3 cellular contexts compared by ENCODE assay signal in the genomic region with DNA sequence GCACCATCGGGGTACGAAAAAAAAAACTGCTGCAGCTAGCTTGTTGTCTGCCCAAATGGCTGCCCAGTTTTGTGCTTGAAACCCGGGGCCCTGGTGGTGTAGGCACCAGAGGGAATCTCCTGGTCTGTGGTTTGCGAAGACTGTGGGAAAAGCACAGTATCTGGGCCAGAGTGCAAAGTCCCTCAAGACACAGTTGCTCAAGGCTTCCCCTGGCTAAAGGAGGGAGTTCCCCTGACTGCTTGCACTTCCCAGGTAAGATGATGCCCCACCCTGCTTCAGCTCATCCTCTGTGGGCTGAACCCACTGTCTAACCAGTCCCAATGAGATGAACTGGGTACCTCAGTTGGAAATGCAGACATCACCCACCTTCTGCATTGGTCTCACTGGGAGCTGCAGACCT. TPM values are rescaled to one million over a fixed set of nuclear protein-coding genes. Genes with fewer than 3 reads are reported as not detected.
"Had no signal": no experiment of that assay in that cellular context is flagged by ENCODE, and none has a peak within 500 bp of the region (broad histone marks: within the 10 kb centered on the region; RNA-seq: fewer than 3 reads in every experiment).

No MANE protein-coding gene starts in this region.

RNA-seq across cellular contexts. Expression of a gene that starts 33.8 kb away (rescaled TPM):
- total RNA-seq: activated CD4-positive, alpha-beta T cell treated with anti-CD3 and anti-CD28 coated beads, Interleukin-2, amount 10 ng/mL, durations not matched to agents 7 days and 5 days; activated CD8-positive, alpha-beta T cell treated with anti-CD3 and anti-CD28 coated beads, Interleukin-2, amount 10 ng/mL, durations not matched to agents 7 days and 5 days; activated T-helper 2 cell treated with anti-CD3 and anti-CD28 coated beads, Interferon-gamma antibody, Interleukin-2, Interleukin-4, amounts not matched to agents 10 μg/mL and 5 μg/mL and 100 μg/mL, durations not matched to agents 14 hours and 24 hours and 36 hours had no signal
